8 cellular contexts compared by ENCODE assay signal in the genomic region with DNA sequence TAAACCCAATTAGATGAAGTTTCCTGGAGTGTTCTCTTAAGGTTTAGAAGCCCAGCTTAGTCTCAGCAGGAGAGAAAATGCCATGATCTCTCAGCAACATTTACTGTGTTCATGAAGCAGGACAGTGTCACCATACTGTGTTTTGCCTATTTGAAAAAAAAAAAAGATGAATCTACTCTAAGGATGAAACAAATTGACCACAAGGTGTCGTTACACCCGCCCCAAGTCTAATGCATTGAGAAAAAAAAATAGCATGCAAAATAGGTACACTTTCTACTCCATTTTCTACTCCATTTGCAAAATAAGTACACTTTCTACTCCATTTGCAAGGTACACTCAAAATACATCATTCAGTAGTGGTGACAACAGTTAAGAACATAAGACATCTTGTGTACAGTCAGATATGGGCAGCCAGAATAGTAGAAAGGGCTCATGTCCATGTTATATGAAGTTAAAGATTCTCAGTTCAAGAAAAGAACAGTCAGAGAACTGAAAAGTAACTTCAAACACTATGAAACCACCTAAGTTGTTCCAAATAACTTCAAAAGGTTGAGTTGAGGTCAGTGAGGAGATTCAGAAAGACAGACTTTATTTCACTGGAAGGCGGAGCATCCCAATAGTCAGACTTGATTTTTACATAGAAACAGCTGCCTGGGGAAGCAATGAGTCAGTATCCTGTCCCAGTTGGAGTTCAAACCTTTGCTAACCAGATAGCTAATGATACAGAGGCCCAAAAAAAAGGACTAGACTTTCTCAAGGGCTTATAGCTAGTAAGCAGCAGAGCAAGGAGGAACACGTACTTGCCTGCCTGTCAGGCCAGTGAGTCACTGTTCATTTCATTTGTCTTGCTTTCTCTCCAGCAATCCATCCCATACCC. TPM values are rescaled to one million over a fixed set of nuclear protein-coding genes. Genes with fewer than 3 reads are reported as not detected.
DNase-seq lines count a peak whose midpoint lies in the region; ATAC-seq lines count a peak whose summit lies in the region.

No MANE protein-coding gene starts in this region.

- ATAC-seq in GM18519 (IDR thresholded peaks at IDR 0.05; ENCODE audit: low FRiP score, unreplicated experiment) (peak; percentile 78), GM19397 (IDR thresholded peaks at IDR 0.05; ENCODE audit: unreplicated experiment) (no peak)
- ATAC-seq in stimulated activated memory B cell treated with anti-CD40 and anti-IgM and Interleukin-4, amounts not matched to agents 10 μg/mL and 1 μg/mL and 100 μg/mL, for 72 hours, result no peak

- no peaks in the 10 kb centered on the region for H3K36me3 Mint-ChIP-seq in stimulated activated memory B cell treated with anti-CD40 and anti-IgM and Interleukin-4, amounts not matched to agents 10 μg/mL and 1 μg/mL and 100 μg/mL, for 72 hours

- H3K4me1 Mint-ChIP-seq in stimulated activated memory B cell treated with anti-CD40 and anti-IgM and Interleukin-4, amounts not matched to agents 10 μg/mL and 1 μg/mL and 100 μg/mL, for 72 hours, result no peaks in the 10 kb centered on the region

- H3K4me3 Mint-ChIP-seq in stimulated activated memory B cell treated with anti-CD40 and anti-IgM and Interleukin-4, amounts not matched to agents 10 μg/mL and 1 μg/mL and 100 μg/mL, for 72 hours, result no peak overlapping the region

- H3K27ac Mint-ChIP-seq in stimulated activated memory B cell treated with anti-CD40 and anti-IgM and Interleukin-4, amounts not matched to agents 10 μg/mL and 1 μg/mL and 100 μg/mL, for 72 hours, result no peak overlapping the region

- no peaks in the 10 kb centered on the region for H3K9me3 Mint-ChIP-seq in stimulated activated memory B cell treated with anti-CD40 and anti-IgM and Interleukin-4, amounts not matched to agents 10 μg/mL and 1 μg/mL and 100 μg/mL, for 72 hours

- no peaks in the 10 kb centered on the region for H3K27me3 Mint-ChIP-seq in stimulated activated memory B cell treated with anti-CD40 and anti-IgM and Interleukin-4, amounts not matched to agents 10 μg/mL and 1 μg/mL and 100 μg/mL, for 72 hours

- DNase-seq in AG20443 (ENCODE audit: low spot score) (peak; percentile 37), HT-29 (ENCODE audit: low spot score) (peak; percentile 57), amniotic stem cell (lab: John Stamatoyannopoulos, UW) (peak; percentile 52), pulmonary artery endothelial cell (ENCODE audit: low read depth, low spot score) (peak; percentile 40), DMS153 treated with DMSO at 0.1 percent for 48 hours (lab: John Stamatoyannopoulos, UW; ENCODE audit: unreplicated experiment) (no peak)

RNA-seq across cellular contexts. Expression of gene PLPPR5, which starts 13.3 kb away (rescaled TPM):
- not detected in 2 replicates for total RNA-seq in HT-29 (2014; rRNA removed; shearing (Covaris generic))
- not detected in 2 replicates for total RNA-seq in pulmonary artery endothelial cell
